In the genomic region with DNA sequence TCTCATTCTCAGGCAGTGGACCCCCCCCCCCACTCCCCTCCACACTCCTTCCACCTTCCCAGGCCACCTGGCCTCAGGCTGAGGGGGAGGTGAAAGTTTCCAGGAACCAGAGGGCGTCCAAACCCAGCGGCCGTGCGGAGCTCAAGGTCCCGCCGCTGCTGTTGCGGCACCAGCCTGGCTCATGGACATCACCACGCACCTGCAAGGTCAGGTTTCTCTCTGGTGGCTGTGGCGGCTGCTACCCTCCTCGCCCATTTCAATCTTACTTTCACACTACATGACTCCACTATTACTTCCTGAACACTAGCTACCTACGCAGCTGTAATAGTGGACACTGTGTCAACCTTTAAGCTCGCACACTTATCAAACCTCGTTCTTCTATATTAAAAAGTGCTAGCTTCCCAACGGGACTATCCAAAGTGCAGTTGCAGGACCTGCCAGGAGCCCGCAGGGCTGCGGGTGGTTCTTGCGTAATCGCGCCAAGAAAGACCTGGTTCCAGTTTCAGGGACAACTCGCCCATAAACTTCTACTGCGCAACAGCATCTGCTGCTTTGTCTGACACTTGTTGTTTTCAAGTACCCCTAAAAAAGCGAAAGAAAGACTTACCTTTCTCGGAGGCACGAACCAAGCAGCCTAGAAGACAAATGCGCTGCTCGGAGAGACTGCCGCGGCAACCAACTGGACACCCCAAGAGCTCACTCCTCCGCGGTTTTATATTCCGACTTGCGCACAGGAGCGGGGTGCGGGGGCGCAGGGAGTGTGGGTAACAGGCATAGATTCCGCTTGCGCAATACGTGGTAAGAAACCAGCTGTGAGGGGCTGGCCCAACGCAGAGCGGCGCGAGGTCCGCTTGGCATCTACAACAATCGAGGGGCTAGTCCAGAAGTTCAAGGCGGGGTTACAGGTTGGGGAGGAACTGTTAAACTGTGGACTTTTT, we compare ENCODE assay signal across 9 cellular contexts. TPM values are rescaled to one million over a fixed set of nuclear protein-coding genes. Genes with fewer than 3 reads are reported as not detected.
DNase-seq lines count a peak whose midpoint lies in the region; ATAC-seq and TF ChIP-seq lines count a peak whose summit lies in the region.
"Had no signal": no experiment of that assay in that cellular context is flagged by ENCODE, and none has a peak within 500 bp of the region (broad histone marks: within the 10 kb centered on the region; RNA-seq: fewer than 3 reads in every experiment).

A gene with protein sequence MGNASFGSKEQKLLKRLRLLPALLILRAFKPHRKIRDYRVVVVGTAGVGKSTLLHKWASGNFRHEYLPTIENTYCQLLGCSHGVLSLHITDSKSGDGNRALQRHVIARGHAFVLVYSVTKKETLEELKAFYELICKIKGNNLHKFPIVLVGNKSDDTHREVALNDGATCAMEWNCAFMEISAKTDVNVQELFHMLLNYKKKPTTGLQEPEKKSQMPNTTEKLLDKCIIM (minus strand): TSS at position 687 of the 938 bp plus-strand sequence. CDS start 3,330 bp downstream, outside the sequence.

- H3K27me3 ChIP-seq in brain microvascular endothelial cell (replicated peaks) = no peaks in the 10 kb centered on the region

- peak within 1 kb of the TSS; percentile 58 for H3K4me3 ChIP-seq in brain microvascular endothelial cell (ENCODE audit: low read depth, low read length)
- H3K4me3 ChIP-seq: lung had no signal

- no peaks in the 10 kb centered on the region for H3K36me3 ChIP-seq in brain microvascular endothelial cell (replicated peaks)

- no peak within 1 kb of the TSS for H3K27ac ChIP-seq in brain microvascular endothelial cell

- in situ Hi-C loops in brain microvascular endothelial cell (cut with HindIII; ENCODE audit: low pct_ligation_motif_present, low sequenced_read_pairs) = no loop called here

- DNase-seq in LHCN-M2 (ENCODE audit: low read depth) (peak; percentile 61), brain microvascular endothelial cell (peak; percentile 59), iPS-NIHi11 (ENCODE audit: low spot score) (peak; percentile 34), islet precursor cell (no peak)
- DNase-seq in stimulated activated naive CD8-positive, alpha-beta T cell treated with anti-CD3 and anti-CD28 coated beads, Interleukin-15, Interleukin-2, amounts not matched to agents 100 U/mL and 50 U/mL, for 24 hours = peak; percentile 15
- DNase-seq in stimulated activated CD4-positive, alpha-beta T cell treated with anti-CD3 and anti-CD28 coated beads, Interleukin-15, amount 100 ng/mL, for 24 hours = no peak
- no peak for DNase-seq in stimulated activated CD4-positive, alpha-beta T cell treated with anti-CD3 and anti-CD28 coated beads, Interleukin-4, amount 100 ng/mL, for 4 hours

- peak; percentile 37 for ATAC-seq in stimulated activated naive CD8-positive, alpha-beta T cell treated with anti-CD3 and anti-CD28 coated beads, Interleukin-15, Interleukin-2, amounts not matched to agents 100 U/mL and 50 U/mL, for 24 hours
- no peak for ATAC-seq in HG02759 (IDR thresholded peaks at IDR 0.05; ENCODE audit: unreplicated experiment)

- no peak for TF ChIP-seq CTCF in brain microvascular endothelial cell (IDR thresholded peaks at IDR 0.05; ENCODE audit: low read depth, low read length, missing control alignments)

RNA-seq across cellular contexts. Expression of the gene that starts here (rescaled TPM):
- 16.2 and 25.7 TPM in 2 replicates for total RNA-seq in LHCN-M2 (2014; rRNA removed)
- 0.68 TPM for polyA plus RNA-seq in LHCN-M2 (2012)

Comparison
In these comparisons a context has a peak if more than half of its experiments do, and no peak if none do; other contexts are left out.
1. DNase-seq: peak in LHCN-M2 (single experiment), brain microvascular endothelial cell (single experiment), iPS-NIHi11 (single experiment) and stimulated activated naive CD8-positive, alpha-beta T cell treated with anti-CD3 and anti-CD28 coated beads, Interleukin-15, Interleukin-2, amounts not matched to agents 100 U/mL and 50 U/mL, for 24 hours (single experiment); none in stimulated activated CD4-positive, alpha-beta T cell treated with anti-CD3 and anti-CD28 coated beads, Interleukin-15, amount 100 ng/mL, for 24 hours (single experiment), stimulated activated CD4-positive, alpha-beta T cell treated with anti-CD3 and anti-CD28 coated beads, Interleukin-4, amount 100 ng/mL, for 4 hours (0 of 2) and islet precursor cell (single experiment).